Comparison of ENCODE assay signal across 20 cellular contexts in genomic region chr2:49753344-49753930, GRCh38.
DNase-seq lines count a peak whose midpoint lies in the region; ATAC-seq and TF ChIP-seq lines count a peak whose summit lies in the region.
"Had no signal": no experiment of that assay in that cellular context is flagged by ENCODE, and none has a peak within 500 bp of the region (broad histone marks: within the 10 kb centered on the region; RNA-seq: fewer than 3 reads in every experiment).

No MANE protein-coding gene starts in this region.

- no peak for ATAC-seq in heart right ventricle
- ATAC-seq in left lung = no peak
- ATAC-seq: activated T-cell treated with anti-CD3 and anti-CD28 coated beads, Interleukin-2, amount 50 U/mL, for 72 hours had no signal

- H3K27me3 ChIP-seq in SJCRH30 (no peaks in the 10 kb centered on the region), heart right ventricle (no peaks in the 10 kb centered on the region), left lung (no peaks in the 10 kb centered on the region)
- H3K27me3 ChIP-seq: BLaER1, brain microvascular endothelial cell, testis had no signal

- H3K4me3 ChIP-seq in SJCRH30 = peak overlapping the region; percentile 13; the same call in 1 of the 2 replicates
- H3K4me3 ChIP-seq in heart right ventricle = no peak overlapping the region
- H3K4me3 ChIP-seq in left lung = no peak overlapping the region
- H3K4me3 ChIP-seq: BLaER1, testis had no signal

- H3K36me3 ChIP-seq in SJCRH30 (no peaks in the 10 kb centered on the region), heart right ventricle (no peaks in the 10 kb centered on the region), left lung (no peaks in the 10 kb centered on the region)
- H3K36me3 ChIP-seq: BLaER1, brain microvascular endothelial cell had no signal

- peaks cover 12% of the 10 kb centered on the region for H3K4me1 ChIP-seq in SJCRH30
- no peaks in the 10 kb centered on the region for H3K4me1 ChIP-seq in heart right ventricle
- H3K4me1 ChIP-seq in left lung = no peaks in the 10 kb centered on the region
- H3K4me1 ChIP-seq: testis had no signal

- WGBS in heart right ventricle, 2 donors = 43 to 54% methylated on average over 8 of the region's 8 CpGs

- TF ChIP-seq CTCF in heart right ventricle (IDR thresholded peaks at IDR 0.05) (no peak), left lung (IDR thresholded peaks at IDR 0.05) (no peak)

- H3K9me3 ChIP-seq in SJCRH30 (replicated peaks) (no peaks in the 10 kb centered on the region), heart right ventricle (no peaks in the 10 kb centered on the region), left lung (no peaks in the 10 kb centered on the region)
- H3K9me3 ChIP-seq: BLaER1, testis had no signal

- intact Hi-C loops in heart right ventricle (cut with DNase I) = no loop called here
- intact Hi-C loops in left lung (cut with DNase I) = no loop called here

- H3K27ac ChIP-seq in SJCRH30 (peak overlapping the region; percentile 44), heart right ventricle (no peak overlapping the region), left lung (no peak overlapping the region)
- H3K27ac ChIP-seq: 22Rv1, BLaER1, brain microvascular endothelial cell, testis had no signal

- DNase-seq in DMS153 (lab: John Stamatoyannopoulos, UW) = peak; percentile 31
- no peak for DNase-seq in DMS153 treated with DMSO at 0.1 percent for 48 hours (lab: John Stamatoyannopoulos, UW; ENCODE audit: unreplicated experiment)
- peak; percentile 44 to 64 for DNase-seq in SJCRH30
- DNase-seq in foreskin melanocyte = peak; percentile 11
- peak; percentile 2 for DNase-seq in pulmonary artery endothelial cell (ENCODE audit: low read depth, low spot score)
- no peak for DNase-seq in heart right ventricle
- DNase-seq in left lung = no peak
- no peak for DNase-seq in AG20443 (ENCODE audit: low spot score)
- DNase-seq: activated CD4-positive, CD25-positive, alpha-beta regulatory T cell; activated T-cell treated with anti-CD3 and anti-CD28 coated beads, Interleukin-2, amount 50 U/mL, for 72 hours; brain microvascular endothelial cell; dermis blood vessel endothelial cell; DMS 273 treated with DMSO at 0.1 percent for 48 hours; erythroblast; NCI-H187 treated with DMSO at 0.1 percent for 48 hours; NCI-H446 treated with DMSO at 0.1 percent for 48 hours; SHP77; testis had no signal

Comparison
In these comparisons a context has a peak if more than half of its experiments do, and no peak if none do; other contexts are left out.
1. DNase-seq: peak in DMS153 (single experiment), SJCRH30 (2 of 2), foreskin melanocyte (single experiment) and pulmonary artery endothelial cell (single experiment); none in DMS153 treated with DMSO at 0.1 percent for 48 hours (single experiment), heart right ventricle (0 of 2), left lung (0 of 2) and AG20443 (single experiment).